In the genomic region with DNA sequence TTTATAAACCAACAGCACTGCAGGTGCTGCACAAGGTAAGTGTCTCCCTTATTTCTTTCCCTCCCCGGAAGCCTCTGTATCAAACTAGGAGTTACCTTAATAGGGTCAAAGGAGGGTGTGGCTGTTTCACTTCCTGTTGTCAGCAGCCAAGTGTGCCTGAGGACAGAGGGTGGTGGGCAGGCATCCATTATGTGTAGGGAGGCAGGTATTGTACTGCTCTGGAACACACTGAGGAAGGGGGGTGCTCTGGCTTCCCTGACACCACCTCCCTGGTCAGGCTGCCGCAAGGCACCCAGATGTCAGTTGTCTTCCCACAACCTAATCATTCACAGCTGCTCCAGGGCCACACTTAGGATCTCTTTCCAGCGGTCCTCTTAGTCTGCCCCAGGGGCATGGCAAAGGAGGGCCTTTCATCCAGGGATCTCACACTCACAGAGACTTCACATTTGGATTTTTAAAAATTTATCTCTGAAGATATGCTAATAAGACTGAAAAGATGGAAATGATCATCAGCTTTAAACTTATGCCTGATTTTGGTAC, we compare ENCODE assay signal across 10 cellular contexts.
DNase-seq lines count a peak whose midpoint lies in the region; ATAC-seq and TF ChIP-seq lines count a peak whose summit lies in the region.
"Had no signal": no experiment of that assay in that cellular context is flagged by ENCODE, and none has a peak within 500 bp of the region (broad histone marks: within the 10 kb centered on the region; RNA-seq: fewer than 3 reads in every experiment).

No MANE protein-coding gene starts in this region.

- intact Hi-C loops in colonic mucosa (cut with DNase I) = loop anchor here (10.0 kb wide), 1 partner anchor 130 kb away; a partner anchor contains a TSS

- H3K36me3 Mint-ChIP-seq in progenitor cell of endocrine pancreas (ENCODE audit: insufficient read depth) = no peaks in the 10 kb centered on the region

- no peak overlapping the region for H3K4me3 Mint-ChIP-seq in progenitor cell of endocrine pancreas (ENCODE audit: low read depth)

- H3K36me3 ChIP-seq in colonic mucosa (no peaks in the 10 kb centered on the region), WERI-Rb-1 (no peaks in the 10 kb centered on the region)

- H3K4me3 ChIP-seq in colonic mucosa (no peak overlapping the region), WERI-Rb-1 (ENCODE audit: low read depth, low read length) (no peak overlapping the region)

- TF ChIP-seq CTCF in colonic mucosa (IDR thresholded peaks at IDR 0.05) (no peak), progenitor cell of endocrine pancreas (IDR thresholded peaks at IDR 0.05; ENCODE audit: unreplicated experiment) (no peak), WERI-Rb-1 (IDR thresholded peaks at IDR 0.05; ENCODE audit: low read depth, low read length) (no peak)

- H3K9me3 ChIP-seq in colonic mucosa = no peaks in the 10 kb centered on the region
- no peaks in the 10 kb centered on the region for H3K9me3 ChIP-seq in WERI-Rb-1 (ENCODE audit: severe bottlenecking)

- peak overlapping the region in 1 of 2 donors; percentile 72 for H3K9ac ChIP-seq in colonic mucosa (ENCODE audit: low read depth in 2 of 2, low read length in 2 of 2)

- H3K27ac Mint-ChIP-seq in progenitor cell of endocrine pancreas = no peak overlapping the region

- H3K27ac ChIP-seq in colonic mucosa (peak overlapping the region; percentile 83), WERI-Rb-1 (no peak overlapping the region)

- no peaks in the 10 kb centered on the region for H3K9me3 Mint-ChIP-seq in progenitor cell of endocrine pancreas (ENCODE audit: low read depth)

- H3K4me1 Mint-ChIP-seq in progenitor cell of endocrine pancreas (ENCODE audit: low read depth) = peaks cover 36% of the 10 kb centered on the region

- DNase-seq in COR-L47 (lab: John Stamatoyannopoulos, UW) (peak; percentile 71), NCI-H146 treated with DMSO at 0.1 percent for 48 hours (lab: John Stamatoyannopoulos, UW; ENCODE audit: unreplicated experiment) (peak; percentile 43), colonic mucosa (peak; percentile 70), progenitor cell of endocrine pancreas (ENCODE audit: low spot score, unreplicated experiment) (no peak), WERI-Rb-1 (no peak), amygdala (lab: John Stamatoyannopoulos, UW) (no peak), NCI-H2227 (lab: John Stamatoyannopoulos, UW; ENCODE audit: unreplicated experiment) (no peak)
- DNase-seq: amniotic stem cell, NCI-H524 treated with DMSO at 0.1 percent for 48 hours had no signal

- H3K27me3 Mint-ChIP-seq in progenitor cell of endocrine pancreas = peaks cover 19% of the 10 kb centered on the region

- H3K4me1 ChIP-seq in colonic mucosa = peaks cover 11% of the 10 kb centered on the region

- ATAC-seq in GM19351 (IDR thresholded peaks at IDR 0.05; ENCODE audit: unreplicated experiment) = peak; percentile 67

- H3K27me3 ChIP-seq in colonic mucosa (no peaks in the 10 kb centered on the region), WERI-Rb-1 (ENCODE audit: insufficient read depth, low read depth, severe bottlenecking) (no peaks in the 10 kb centered on the region)

Comparison
In these comparisons a context has a peak if more than half of its experiments do, and no peak if none do; other contexts are left out.
1. DNase-seq: peak in COR-L47 (single experiment), NCI-H146 treated with DMSO at 0.1 percent for 48 hours (single experiment) and colonic mucosa (single experiment); none in progenitor cell of endocrine pancreas (single experiment), WERI-Rb-1 (single experiment), amygdala (0 of 56) and NCI-H2227 (single experiment).